ENCODE assay signal across 17 cellular contexts in the genomic region with DNA sequence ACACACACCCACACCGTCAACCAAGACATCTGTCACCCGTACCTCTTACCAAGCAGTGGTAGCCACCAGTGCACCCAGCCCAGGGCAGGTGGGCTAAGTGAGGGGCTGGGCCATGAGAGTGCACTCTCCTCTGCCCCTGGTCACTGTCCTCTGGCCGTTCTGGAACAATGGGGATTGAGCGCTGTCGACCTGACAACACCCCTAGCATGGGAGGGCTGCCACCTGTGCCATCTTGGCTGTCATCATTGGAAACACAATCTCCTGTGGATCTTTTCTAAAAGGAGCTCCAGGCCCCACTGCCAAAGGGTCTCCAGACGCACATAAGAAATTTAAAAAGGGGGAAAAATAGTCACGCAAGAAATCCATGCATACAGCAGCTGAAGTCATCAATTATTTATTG.
A peak's percentile ranks its signal among the peaks of the same experiment; 100 is the strongest.
DNase-seq lines count a peak whose midpoint lies in the region; FAIRE-seq and TF ChIP-seq lines count a peak whose summit lies in the region.
"Had no signal": no experiment of that assay in that cellular context is flagged by ENCODE, and none has a peak within 500 bp of the region (broad histone marks: within the 10 kb centered on the region; RNA-seq: fewer than 3 reads in every experiment).

No MANE protein-coding gene starts in this region.

- H3K36me3 Mint-ChIP-seq in endodermal cell (ENCODE audit: low read depth): peaks cover 62% of the 10 kb centered on the region
- H3K36me3 Mint-ChIP-seq in immature natural killer cell: peaks cover 0 to 5% (median 0%) of the 10 kb centered on the region in 3 donors
- H3K36me3 Mint-ChIP-seq: CD4-positive, CD25-positive, alpha-beta regulatory T cell had no signal

- no peak overlapping the region for H2BK12ac ChIP-seq in neuronal stem cell (ENCODE audit: low read length)

- H3K23ac ChIP-seq in neuronal stem cell (ENCODE audit: low read depth, low read length, poor library complexity): peak overlapping the region; percentile 47

- H2AFZ ChIP-seq in neuronal stem cell (ENCODE audit: low read length): no peak overlapping the region

- H3K36me3 ChIP-seq in endodermal cell (ENCODE audit: control insufficient read depth, insufficient read depth, low read length) (peaks cover 8% of the 10 kb centered on the region), neuronal stem cell (replicated peaks in 1 of 2; ENCODE audit: control insufficient read depth in 2 of 2, insufficient read depth in 2 of 2, low read length in 2 of 2) (peaks cover 8 to 85% of the 10 kb centered on the region in 2 donors), stomach smooth muscle (ENCODE audit: control insufficient read depth in 2 of 2, insufficient read depth in 2 of 2, low read length in 2 of 2) (peaks cover 0 to 5% of the 10 kb centered on the region in 2 donors)

- H3K9me3 ChIP-seq in endodermal cell (ENCODE audit: control insufficient read depth, low read length) (no peaks in the 10 kb centered on the region), neuronal stem cell (replicated peaks in 1 of 2; ENCODE audit: control insufficient read depth in 2 of 2, insufficient read depth in 1 of 2, low read depth in 1 of 2, low read length in 2 of 2) (no peaks in the 10 kb centered on the region), stomach smooth muscle (ENCODE audit: control insufficient read depth in 2 of 2, low read length in 2 of 2) (no peaks in the 10 kb centered on the region)
- H3K9me3 ChIP-seq: Caco-2 had no signal

- H3K27me3 ChIP-seq in endodermal cell (ENCODE audit: control insufficient read depth, insufficient read depth, low read length, poor library complexity, severe bottlenecking) (no peaks in the 10 kb centered on the region), neuronal stem cell (ENCODE audit: control insufficient read depth in 3 of 3, insufficient read depth in 3 of 3, low read depth in 1 of 3, low read length in 3 of 3) (no peaks in the 10 kb centered on the region), stomach smooth muscle (ENCODE audit: control insufficient read depth in 1 of 2, insufficient read depth in 2 of 2, low read length in 2 of 2) (no peaks in the 10 kb centered on the region)

- H3K9ac ChIP-seq in endodermal cell (ENCODE audit: extremely low read depth, low read length, poor library complexity, severe bottlenecking): no peak overlapping the region
- H3K9ac ChIP-seq in neuronal stem cell (ENCODE audit: low read depth, low read length, poor library complexity): no peak overlapping the region
- no peak overlapping the region for H3K9ac ChIP-seq in stomach smooth muscle (ENCODE audit: low read length in 2 of 2)

- WGBS in endodermal cell (ENCODE audit: insufficient coverage in 1 of 2, insufficient read length in 1 of 2), 2 experiments: 91 to 94% methylated on average over 4 to 7 of the region's 7 CpGs
- no CpG with 5 or more reads among the region's 7 CpGs for WGBS in neuronal stem cell (ENCODE audit: extremely low coverage in 2 of 2, insufficient read length in 2 of 2, insufficient replicate concordance in 1 of 2), 2 donors

- no peak overlapping the region for H2BK5ac ChIP-seq in neuronal stem cell (ENCODE audit: low read length)

- no peak overlapping the region for H2BK15ac ChIP-seq in neuronal stem cell (ENCODE audit: low read length)

- H2AK5ac ChIP-seq in neuronal stem cell (ENCODE audit: low read depth, low read length): no peak overlapping the region

- peak overlapping the region; percentile 2 for H3K27ac ChIP-seq in endodermal cell (ENCODE audit: low read depth, low read length)
- no peak overlapping the region for H3K27ac ChIP-seq in neuronal stem cell (replicated peaks; ENCODE audit: low read length)
- peak overlapping the region; percentile 24 for H3K27ac ChIP-seq in stomach smooth muscle (ENCODE audit: low read length)

- H3K4me1 ChIP-seq in endodermal cell (ENCODE audit: control insufficient read depth, insufficient read depth, low read length) (no peaks in the 10 kb centered on the region), neuronal stem cell (ENCODE audit: control insufficient read depth in 2 of 2, insufficient read depth in 1 of 2, low read depth in 1 of 2, low read length in 2 of 2) (peaks cover 0 to 2% of the 10 kb centered on the region in 2 donors), stomach smooth muscle (ENCODE audit: control insufficient read depth, insufficient read depth, low read length) (peaks cover 52% of the 10 kb centered on the region)
- H3K4me1 ChIP-seq: Caco-2 had no signal

- H3K4me1 Mint-ChIP-seq in endodermal cell: peaks cover 8% of the 10 kb centered on the region
- H3K4me1 Mint-ChIP-seq in immature natural killer cell: peaks cover 83 to 97% of the 10 kb centered on the region in 2 donors
- H3K4me1 Mint-ChIP-seq: B cell; CD4-positive, CD25-positive, alpha-beta regulatory T cell had no signal

- H2BK120ac ChIP-seq in neuronal stem cell (ENCODE audit: low read depth, low read length): no peak overlapping the region

- H3K4ac ChIP-seq in neuronal stem cell (ENCODE audit: low read length): no peak overlapping the region

- H4K8ac ChIP-seq in neuronal stem cell (ENCODE audit: low read depth, low read length): no peak overlapping the region

- DNase-seq in endodermal cell: no peak
- DNase-seq in immature natural killer cell: no peak
- no peak for DNase-seq in neuronal stem cell (ENCODE audit: low spot score)
- DNase-seq in NCI-H187 treated with DMSO at 0.1 percent for 48 hours (lab: John Stamatoyannopoulos, UW): no peak
- no peak for DNase-seq in RCC 7860 (ENCODE audit: low spot score)
- no peak for DNase-seq in activated effector memory CD4-positive, alpha-beta T cell treated with Interleukin-2 at 50 U/mL for 16 hours
- DNase-seq: Caco-2; CD4-positive, CD25-positive, alpha-beta regulatory T cell; DMS153; Karpas-422; NCI-H1105; NCI-H1694; NCI-H2107; NCI-H2227 treated with DMSO at 0.1 percent for 48 hours; NCI-H524 treated with DMSO at 0.1 percent for 48 hours had no signal

- TF ChIP-seq CTCF in endodermal cell (conservative IDR thresholded peaks at IDR 0.05): no peak

- H4K91ac ChIP-seq in neuronal stem cell (ENCODE audit: low read depth, low read length, poor library complexity): peak overlapping the region; percentile 58

- no peaks in the 10 kb centered on the region for H3K9me3 Mint-ChIP-seq in endodermal cell
- no peaks in the 10 kb centered on the region for H3K9me3 Mint-ChIP-seq in immature natural killer cell

- H3K4me3 ChIP-seq in endodermal cell (ENCODE audit: low read length): no peak overlapping the region
- H3K4me3 ChIP-seq in neuronal stem cell (ENCODE audit: low read length in 2 of 2): no peak overlapping the region
- no peak overlapping the region for H3K4me3 ChIP-seq in stomach smooth muscle (ENCODE audit: low read length in 2 of 2)

- H3K4me3 Mint-ChIP-seq in endodermal cell (no peak overlapping the region), immature natural killer cell (no peak overlapping the region)
- H3K4me3 Mint-ChIP-seq: B cell; CD4-positive, CD25-positive, alpha-beta regulatory T cell had no signal

- H3K18ac ChIP-seq in neuronal stem cell (ENCODE audit: low read length): peak overlapping the region; percentile 88

- H3K4me2 ChIP-seq in neuronal stem cell (ENCODE audit: insufficient read depth, low read length, poor library complexity, severe bottlenecking): no peak overlapping the region

- FAIRE-seq in RCC 7860 (lab: Jason Lieb, UNC): no peak

- no peaks in the 10 kb centered on the region for H3K27me3 Mint-ChIP-seq in endodermal cell (ENCODE audit: insufficient read depth)
- H3K27me3 Mint-ChIP-seq in immature natural killer cell (ENCODE audit: low read depth in 3 of 3): peaks cover 0 to 4% (median 2%) of the 10 kb centered on the region in 3 donors
- H3K27me3 Mint-ChIP-seq: CD4-positive, CD25-positive, alpha-beta regulatory T cell had no signal

- H3K27ac Mint-ChIP-seq in endodermal cell (peak overlapping the region; percentile 79), immature natural killer cell (peak overlapping the region in 5 of 6 donors; percentile 6 to 65 (median 45))
- H3K27ac Mint-ChIP-seq: B cell; CD4-positive, CD25-positive, alpha-beta regulatory T cell had no signal

- H3K14ac ChIP-seq in neuronal stem cell (ENCODE audit: low read length): no peak overlapping the region

- H3K79me1 ChIP-seq in neuronal stem cell (ENCODE audit: low read depth, low read length): peaks cover 15% of the 10 kb centered on the region
